ENCODE assay signal across 2 cellular contexts in genomic region chr14:78188882-78189281, GRCh38.
"Had no signal": no experiment of that assay in that cellular context is flagged by ENCODE, and none has a peak within 500 bp of the region (broad histone marks: within the 10 kb centered on the region; RNA-seq: fewer than 3 reads in every experiment).

No MANE protein-coding gene starts in this region.

- DNase-seq: GDM1, GF-D8 had no signal
